Comparison of ENCODE assay signal across 24 cellular contexts in genomic region chr9:36280989-36281388, GRCh38. TPM values are rescaled to one million over a fixed set of nuclear protein-coding genes. Genes with fewer than 3 reads are reported as not detected.
DNase-seq lines count a peak whose midpoint lies in the region; ATAC-seq, FAIRE-seq and TF ChIP-seq lines count a peak whose summit lies in the region.
"Had no signal": no experiment of that assay in that cellular context is flagged by ENCODE, and none has a peak within 500 bp of the region (broad histone marks: within the 10 kb centered on the region; RNA-seq: fewer than 3 reads in every experiment).

No MANE protein-coding gene starts in this region.

- no peak for ATAC-seq in PC-3
- ATAC-seq in K562, result no peak
- ATAC-seq in left lung, result peak; percentile 48
- ATAC-seq: A549, GM23338 had no signal

- intact Hi-C loops in PC-3 (cut with micrococcal nuclease), result no loop called here
- intact Hi-C loops in K562 (cut with micrococcal nuclease), result no loop called here
- intact Hi-C loops in left lung (cut with DNase I), result no loop called here
- intact Hi-C loops in esophagus muscularis mucosa (cut with DNase I), result no loop called here
- intact Hi-C loops in Calu3 (cut with micrococcal nuclease; ENCODE audit: unreplicated experiment), result no loop called here
- intact Hi-C loops in spleen (cut with DNase I; ENCODE audit: low total_unique reads), result no loop called here

- no TSS peak for BruUV-seq in PC-3 (replicated peaks; lab: Mats Ljungman, UMichigan)
- no TSS peak for BruUV-seq in K562 (replicated peaks; lab: Mats Ljungman, UMichigan)
- BruUV-seq in Calu3 (replicated peaks; lab: Mats Ljungman, UMichigan), result no TSS peak

- H3F3A ChIP-seq in PC-3 (ENCODE audit: low read length, unreplicated experiment), result no peaks in the 10 kb centered on the region

- TF ChIP-seq EP300 in K562 (IDR thresholded peaks at IDR 0.05; ENCODE audit: low read length) (no peak), esophagus muscularis mucosa (IDR thresholded peaks at IDR 0.05) (no peak)

- H3K9me1 ChIP-seq in K562 (ENCODE audit: control insufficient read depth, insufficient read depth, low read length), result no peaks in the 10 kb centered on the region

- H3K27ac ChIP-seq in PC-3 (ENCODE audit: low read length) (no peak overlapping the region), K562 (ENCODE audit: extremely low read depth, low read depth, low read length) (no peak overlapping the region), left lung (no peak overlapping the region), esophagus muscularis mucosa (replicated peaks in 1 of 4) (no peak overlapping the region), spleen (no peak overlapping the region)
- H3K27ac ChIP-seq: A549; BLaER1 treated with 17β-estradiol and CSF1 and Interleukin-3, amounts not matched to agents 10 nM and 100 nM had no signal

- DNase-seq in PC-3 (peak; percentile 11), K562 (ENCODE audit: extremely low read depth in 1 of 4, low spot score in 3 of 4) (no peak), left lung (no peak), esophagus muscularis mucosa (ENCODE audit: extremely low spot score) (no peak), Calu3 (no peak), spleen (no peak), HTR-8/SVneo (ENCODE audit: insufficient read length, low spot score) (no peak)
- DNase-seq: 8988T; ACHN; AML-193; BE2C; CD4-positive, alpha-beta T cell; CD8-positive, alpha-beta memory T cell; DMS153; DND-41; HFFc6 had no signal

- H3K9me3 ChIP-seq in PC-3 (ENCODE audit: low read length) (no peaks in the 10 kb centered on the region), K562 (replicated peaks; ENCODE audit: control insufficient read depth, insufficient read depth, low read depth, low read length) (no peaks in the 10 kb centered on the region), left lung (no peaks in the 10 kb centered on the region), esophagus muscularis mucosa (no peaks in the 10 kb centered on the region), spleen (no peaks in the 10 kb centered on the region)
- H3K9me3 ChIP-seq: A549; BE2C; BLaER1 treated with 17β-estradiol and CSF1 and Interleukin-3, amounts not matched to agents 10 nM and 100 nM; HAP-1 had no signal

- no peak for FAIRE-seq in K562 (lab: Jason Lieb, UNC)
- no peak for FAIRE-seq in HTR-8/SVneo (lab: Jason Lieb, UNC)
- FAIRE-seq: A549, G401.6, GM18507, H54 had no signal

- no peak overlapping the region for H3K27ac Mint-ChIP-seq in Calu3 (ENCODE audit: unreplicated experiment)
- H3K27ac Mint-ChIP-seq: CD14-positive monocyte; CD4-positive, alpha-beta T cell; CD8-positive, alpha-beta memory T cell; GM23338; HFFc6 had no signal

- H3K9ac ChIP-seq in PC-3 (ENCODE audit: low read length) (no peak overlapping the region), K562 (ENCODE audit: insufficient read depth in 1 of 2, low read depth in 2 of 2, low read length in 2 of 2) (no peak overlapping the region)
- H3K9ac ChIP-seq: BLaER1 treated with 17β-estradiol and CSF1 and Interleukin-3, amounts not matched to agents 10 nM and 100 nM had no signal

- no peaks in the 10 kb centered on the region for H3K27me3 Mint-ChIP-seq in Calu3 (ENCODE audit: unreplicated experiment)
- H3K27me3 Mint-ChIP-seq: CD4-positive, alpha-beta T cell; CD8-positive, alpha-beta memory T cell had no signal

- no peaks in the 10 kb centered on the region for H3K9me2 ChIP-seq in PC-3 (replicated peaks; ENCODE audit: low read length)

- H2AFZ ChIP-seq in PC-3 (ENCODE audit: low read length) (no peak overlapping the region), K562 (ENCODE audit: low read depth, low read length) (peak overlapping the region; percentile 44; the same call in 1 of the 2 replicates)
- H2AFZ ChIP-seq: GM23338 had no signal

- no peak for TF ChIP-seq RAD21 in K562 (CRISPR knock-in tag; conservative IDR thresholded peaks at IDR 0.05 in 1 of 2, IDR thresholded peaks at IDR 0.05 in 1 of 2)

- no peak overlapping the region for H3K4me3 Mint-ChIP-seq in Calu3 (ENCODE audit: low read depth, unreplicated experiment)
- H3K4me3 Mint-ChIP-seq: CD14-positive monocyte; CD4-positive, alpha-beta T cell; CD8-positive, alpha-beta memory T cell; GM23338; HFFc6 had no signal

- H3K79me2 ChIP-seq in PC-3 (ENCODE audit: low read length) (no peaks in the 10 kb centered on the region), K562 (ENCODE audit: control insufficient read depth, insufficient read depth, low read length) (no peaks in the 10 kb centered on the region)

- 30% methylated on average over 4 of the region's 4 CpGs for WGBS in K562 (ENCODE audit: insufficient coverage, low coverage, missing lambda C conversion rate)
- 94% methylated on average over 4 of the region's 4 CpGs for WGBS in esophagus muscularis mucosa
- 86 to 93% (median 89%) methylated on average over 4 of the region's 4 CpGs for WGBS in spleen, 5 donors

- H3K36me3 Mint-ChIP-seq in Calu3 (ENCODE audit: insufficient read depth, unreplicated experiment), result peaks cover 10% of the 10 kb centered on the region

- no peak overlapping the region for H3K4me3 ChIP-seq in PC-3 (ENCODE audit: low read length)
- H3K4me3 ChIP-seq in K562, result no peak overlapping the region
- no peak overlapping the region for H3K4me3 ChIP-seq in left lung
- no peak overlapping the region for H3K4me3 ChIP-seq in esophagus muscularis mucosa
- H3K4me3 ChIP-seq in spleen, result no peak overlapping the region
- H3K4me3 ChIP-seq: A549; BLaER1 treated with 17β-estradiol and CSF1 and Interleukin-3, amounts not matched to agents 10 nM and 100 nM; GM23338; HAP-1 had no signal

- H3K4me1 ChIP-seq in PC-3 (ENCODE audit: insufficient read depth, low read length) (no peaks in the 10 kb centered on the region), K562 (replicated peaks in 1 of 2; ENCODE audit: control insufficient read depth in 2 of 2, insufficient read depth in 2 of 2, low read length in 2 of 2) (no peaks in the 10 kb centered on the region; a peak in 2 of 5 replicates), left lung (no peaks in the 10 kb centered on the region), esophagus muscularis mucosa (peaks cover 4 to 9% (median 7%) of the 10 kb centered on the region in 4 donors), spleen (no peaks in the 10 kb centered on the region)
- H3K4me1 ChIP-seq: A549, BE2C, HAP-1 had no signal

- H4K20me1 ChIP-seq in PC-3 (ENCODE audit: low read length) (no peaks in the 10 kb centered on the region), K562 (replicated peaks; ENCODE audit: control insufficient read depth, insufficient read depth, low read length) (no peaks in the 10 kb centered on the region)
- H4K20me1 ChIP-seq: BLaER1 treated with 17β-estradiol and CSF1 and Interleukin-3, amounts not matched to agents 10 nM and 100 nM had no signal

- H3K36me3 ChIP-seq in PC-3 (ENCODE audit: low read depth, low read length) (no peaks in the 10 kb centered on the region), K562 (ENCODE audit: control insufficient read depth, insufficient read depth, low read length) (no peaks in the 10 kb centered on the region), left lung (no peaks in the 10 kb centered on the region), esophagus muscularis mucosa (no peaks in the 10 kb centered on the region), spleen (no peaks in the 10 kb centered on the region)
- H3K36me3 ChIP-seq: BE2C; BLaER1 treated with 17β-estradiol and CSF1 and Interleukin-3, amounts not matched to agents 10 nM and 100 nM; HAP-1 had no signal

- POLR2A ChIA-PET in PC-3 (lab: Charles Lee; ENCODE audit: unreplicated experiment), result no interaction called here
- POLR2A ChIA-PET in K562 (lab: Yijun Ruan, JAX), result no interaction called here

- TF ChIP-seq POLR2A in K562 (conservative IDR thresholded peaks at IDR 0.05) (no peak), esophagus muscularis mucosa (IDR thresholded peaks at IDR 0.05; ENCODE audit: low read depth) (no peak), spleen (IDR thresholded peaks at IDR 0.05) (no peak)

- H3K4me1 Mint-ChIP-seq in Calu3 (ENCODE audit: low read depth, unreplicated experiment), result no peaks in the 10 kb centered on the region
- H3K4me1 Mint-ChIP-seq: CD8-positive, alpha-beta memory T cell had no signal

- CTCF ChIA-PET in PC-3 (lab: Charles Lee) (no interaction called here), K562 (lab: Yijun Ruan, JAX; ENCODE audit: low intra/inter-chr PET ratio) (no interaction called here), Calu3 (lab: Charles Lee) (no interaction called here)

- no peak for TF ChIP-seq CTCF in PC-3 (conservative IDR thresholded peaks at IDR 0.05; ENCODE audit: low read depth, low read length)
- no peak for TF ChIP-seq CTCF in K562 (IDR thresholded peaks at IDR 0.05 in 2 of 3, conservative IDR thresholded peaks at IDR 0.05 in 1 of 3; ENCODE audit: insufficient read depth in 2 of 3, low read depth in 1 of 3, low read length in 3 of 3)
- TF ChIP-seq CTCF in left lung (IDR thresholded peaks at IDR 0.05), result no peak
- TF ChIP-seq CTCF in esophagus muscularis mucosa (IDR thresholded peaks at IDR 0.05), result no peak
- no peak for TF ChIP-seq CTCF in Calu3 (IDR thresholded peaks at IDR 0.05; ENCODE audit: unreplicated experiment)
- TF ChIP-seq CTCF in spleen (IDR thresholded peaks at IDR 0.05 in 8 of 11, conservative IDR thresholded peaks at IDR 0.05 in 3 of 11), result no peak

- in situ Hi-C loops in K562 (cut with MboI), result no loop called here

- H3K27me3 ChIP-seq in PC-3 (ENCODE audit: low read length) (no peaks in the 10 kb centered on the region), K562 (ENCODE audit: control insufficient read depth in 2 of 2, insufficient read depth in 2 of 2, low read length in 2 of 2) (no peaks in the 10 kb centered on the region), left lung (no peaks in the 10 kb centered on the region), esophagus muscularis mucosa (no peaks in the 10 kb centered on the region), spleen (replicated peaks in 1 of 7) (no peaks in the 10 kb centered on the region)
- H3K27me3 ChIP-seq: BE2C; BLaER1 treated with 17β-estradiol and CSF1 and Interleukin-3, amounts not matched to agents 10 nM and 100 nM had no signal

- H3K4me2 ChIP-seq in PC-3 (ENCODE audit: low read length), result no peak overlapping the region
- no peak overlapping the region for H3K4me2 ChIP-seq in K562 (ENCODE audit: insufficient read depth, low read length)
- H3K4me2 ChIP-seq: A549; BLaER1 treated with 17β-estradiol and CSF1 and Interleukin-3, amounts not matched to agents 10 nM and 100 nM; GM23338 had no signal

- H3K9me3 Mint-ChIP-seq in Calu3 (ENCODE audit: low read depth, unreplicated experiment), result no peaks in the 10 kb centered on the region
- H3K9me3 Mint-ChIP-seq: CD14-positive monocyte; CD4-positive, alpha-beta T cell; CD8-positive, alpha-beta memory T cell; GM23338; HFFc6 had no signal

RNA-seq across cellular contexts. Expression of gene GNE, which starts 22.7 kb away (rescaled TPM):
- 10.2 and 10.9 TPM in 2 replicates for total RNA-seq in PC-3 (2014; rRNA removed)
- 24.2 and 26.9 TPM in 2 replicates for total RNA-seq in K562 (2011; cell fraction: chromatin; rRNA removed; ENCODE audit: low replicate concordance)
- 12.0 and 12.3 TPM in 2 replicates for total RNA-seq in K562 (2011; cell fraction: nucleolus; rRNA removed)
- 12.7 and 13.9 TPM in 2 replicates for total RNA-seq in K562 (2011; cell fraction: nucleoplasm; rRNA removed)
- 12.0 and 13.3 TPM in 2 replicates for total RNA-seq in K562 (2014; rRNA removed)
- total RNA-seq in K562 (2014; rRNA removed; fragmentation: Illumina TruSeq; extraction: Trizol), result 15.4 TPM in 2 replicates
- total RNA-seq in K562 (2015; rRNA removed; fragmentation: Illumina TruSeq; extraction: Trizol), result 10.3 and 11.6 TPM in 2 replicates
- 12.8 and 13.8 TPM in 2 replicates for total RNA-seq in K562 (2021)
- 15.9 and 18.6 TPM in 2 replicates for polyA plus RNA-seq in K562 (2011; rRNA removed)
- polyA plus RNA-seq in K562 (2011; cell fraction: cytosol; rRNA removed), result 9.7 and 18.0 TPM in 2 replicates
- polyA plus RNA-seq in K562 (2011; cell fraction: nucleus; rRNA removed), result 6.7 and 7.8 TPM in 2 replicates
- 5.8 and 9.4 TPM in 2 replicates for polyA plus RNA-seq in K562 (2012)
- 13.7 and 14.2 TPM in 2 replicates for polyA plus RNA-seq in K562 (2014; fragmentation: Illumina TruSeq; extraction: Trizol)
- polyA plus RNA-seq in K562 (2014; fragmentation: Nextera tagmentation; extraction: Ambion mirVana), result 1 to 10 TPM; 5.1 to 6.3 TPM
- 9.3 and 11.5 TPM in 2 replicates for polyA plus RNA-seq in K562 (2014; rRNA removed)
- 53.9 and 56.0 TPM in 2 replicates for polyA minus RNA-seq in K562 (2011; rRNA and poly(A)+ RNA removed)
- polyA minus RNA-seq in K562 (2011; cell fraction: cytosol; rRNA and poly(A)+ RNA removed), result 13.8 and 18.3 TPM in 2 replicates
- 5.0 and 13.0 TPM in 2 replicates for polyA minus RNA-seq in K562 (2011; cell fraction: nucleus; rRNA and poly(A)+ RNA removed)
- 10 to 100 TPM; 15.7 to 17.3 TPM for total RNA-seq in left lung
- total RNA-seq in esophagus muscularis mucosa, result 10 to 100 TPM; 25.3 to 35.6 (median 29.9) TPM
- 23.3 and 23.6 TPM in 2 replicates for total RNA-seq in Calu3 (2022)
- total RNA-seq in spleen, result 10 to 100 TPM; 11.9 to 24.6 (median 16.7) TPM
- 1 to 10 TPM; 3.6 to 6.9 (median 4.2) TPM for polyA plus RNA-seq in spleen
